11 cellular contexts compared by ENCODE assay signal in the genomic region with DNA sequence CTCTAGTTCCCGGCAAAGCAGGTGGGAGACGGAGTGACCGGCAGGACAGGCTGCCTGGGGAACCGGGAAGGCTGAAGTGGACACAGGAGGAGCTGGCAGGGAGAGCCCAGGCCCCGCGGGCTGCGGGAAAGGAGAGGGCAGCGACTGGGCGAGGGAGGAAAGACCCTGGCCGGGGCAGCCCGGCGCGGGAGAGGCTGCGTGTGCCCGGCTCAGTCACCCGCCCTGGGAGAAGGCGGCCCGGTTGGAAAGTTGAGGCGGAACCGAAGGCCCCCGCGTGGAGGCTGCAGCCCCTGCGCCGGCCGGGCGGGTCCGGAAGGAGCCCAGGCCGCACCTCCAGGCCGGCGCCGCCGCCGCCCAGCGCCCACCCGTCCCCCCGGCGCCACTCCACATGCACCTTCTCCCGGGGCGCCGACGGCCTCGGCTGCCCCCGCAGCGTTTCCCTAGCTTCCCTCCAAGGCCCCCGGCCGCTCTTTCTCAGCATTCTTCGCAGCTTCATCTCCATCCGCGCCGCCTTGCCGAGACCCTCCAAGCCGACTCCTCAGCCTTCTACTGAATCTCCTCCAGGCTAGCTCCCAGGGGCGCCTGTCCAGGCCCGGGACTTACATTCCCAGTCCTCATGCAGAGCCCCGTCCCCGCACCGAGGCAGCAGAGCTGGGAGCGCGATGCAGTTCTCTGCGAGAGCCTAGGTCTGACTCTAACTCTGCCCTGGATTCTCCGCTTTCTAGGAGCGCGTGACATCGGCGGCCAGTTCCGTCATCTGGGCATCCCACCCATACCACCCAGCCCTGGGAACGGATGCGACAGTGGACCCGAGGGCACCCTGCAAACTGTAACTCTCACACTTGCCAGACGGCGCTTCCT.
DNase-seq lines count a peak whose midpoint lies in the region; ATAC-seq, FAIRE-seq and TF ChIP-seq lines count a peak whose summit lies in the region.
"Had no signal": no experiment of that assay in that cellular context is flagged by ENCODE, and none has a peak within 500 bp of the region (broad histone marks: within the 10 kb centered on the region; RNA-seq: fewer than 3 reads in every experiment).

No MANE protein-coding gene starts in this region.

- H3K9me2 ChIP-seq in PC-9 (ENCODE audit: insufficient read depth): no peaks in the 10 kb centered on the region

- no peak overlapping the region for H3K4me2 ChIP-seq in PC-9

- peak overlapping the region; percentile 47 for H3K9ac ChIP-seq in HUES6 (ENCODE audit: low read length)
- no peak overlapping the region for H3K9ac ChIP-seq in kidney (ENCODE audit: low read length in 2 of 2)

- H3K79me2 ChIP-seq in PC-9 (ENCODE audit: low read depth): no peaks in the 10 kb centered on the region

- no peak for FAIRE-seq in kidney (lab: Jason Lieb, UNC)
- FAIRE-seq: colon had no signal

- no TSS peak for BruUV-seq in PC-9 (replicated peaks; lab: Mats Ljungman, UMichigan)

- CTCF ChIA-PET in PC-9 (lab: Charles Lee): no interaction called here

- intact Hi-C loops in kidney (cut with DNase I) (no loop called here), PC-9 (cut with micrococcal nuclease; ENCODE audit: unreplicated experiment) (no loop called here)

- H2AFZ ChIP-seq in PC-9: no peak overlapping the region

- TF ChIP-seq CTCF in cardiac fibroblast (IDR thresholded peaks at IDR 0.05; ENCODE audit: low read depth, low read length) (no peak), kidney (IDR thresholded peaks at IDR 0.05; ENCODE audit: borderline replicate concordance, extremely low read depth, insufficient read depth) (no peak), PC-9 (conservative IDR thresholded peaks at IDR 0.05) (no peak)

- H3F3A ChIP-seq in PC-9 (ENCODE audit: insufficient read depth, low read depth): no peaks in the 10 kb centered on the region

- no peaks in the 10 kb centered on the region for H3K36me3 ChIP-seq in HUES6 (ENCODE audit: control insufficient read depth, insufficient read depth, low read length)
- H3K36me3 ChIP-seq in kidney (ENCODE audit: control insufficient read depth in 1 of 2, insufficient read depth in 2 of 2, low read length in 2 of 2): no peaks in the 10 kb centered on the region
- no peaks in the 10 kb centered on the region for H3K36me3 ChIP-seq in PC-9 (ENCODE audit: low read depth)

- H3K27ac ChIP-seq in HUES6 (ENCODE audit: low read depth, low read length): no peak overlapping the region
- no peak overlapping the region for H3K27ac ChIP-seq in kidney (ENCODE audit: low read depth in 2 of 2, low read length in 2 of 2)
- peak overlapping the region in 4 of 21 experiments; percentile 29 to 64 (median 46) for H3K27ac ChIP-seq in skin epidermis
- H3K27ac ChIP-seq in PC-9: no peak overlapping the region

- H3K4me1 ChIP-seq in HUES6 (ENCODE audit: control insufficient read depth, insufficient read depth, low read length): peaks cover 26% of the 10 kb centered on the region
- H3K4me1 ChIP-seq in kidney (ENCODE audit: control insufficient read depth in 1 of 2, insufficient read depth in 1 of 2, low read depth in 1 of 2, low read length in 2 of 2): peaks cover 0 to 13% of the 10 kb centered on the region in 2 donors
- H3K4me1 ChIP-seq in PC-9 (replicated peaks; ENCODE audit: insufficient read depth): no peaks in the 10 kb centered on the region

- POLR2A ChIA-PET in PC-9 (lab: Charles Lee; ENCODE audit: unreplicated experiment): no interaction called here

- DNase-seq in cardiac fibroblast (ENCODE audit: low read depth in 2 of 2) (no peak), kidney (peak; percentile 82), PC-9 (no peak), KG1 (lab: John Stamatoyannopoulos, UW) (no peak), kidney glomerular epithelial cell (lab: John Stamatoyannopoulos, UW) (no peak)
- DNase-seq: HFFc6, NCI-H1105 had no signal

- H3K27me3 ChIP-seq in HUES6 (ENCODE audit: control insufficient read depth, insufficient read depth, low read length) (peaks cover 69% of the 10 kb centered on the region), PC-9 (ENCODE audit: insufficient read depth, low read depth) (peaks cover under 1% of the 10 kb centered on the region; the same call in 1 of the 2 replicates)

- ATAC-seq in HG02884 (IDR thresholded peaks at IDR 0.05; ENCODE audit: unreplicated experiment): no peak

- H3K4me3 ChIP-seq in HUES6 (ENCODE audit: low read depth, low read length) (peak overlapping the region; percentile 42), cardiac fibroblast (replicated peaks in 1 of 2; ENCODE audit: low read depth in 2 of 2, low read length in 2 of 2) (peak overlapping the region; percentile 24 to 30), kidney (ENCODE audit: low read length in 2 of 2) (no peak overlapping the region), skin epidermis (peak overlapping the region in 4 of 7 experiments; percentile 6 to 31 (median 23)), PC-9 (no peak overlapping the region)

- H4K20me1 ChIP-seq in PC-9 (ENCODE audit: insufficient read depth): no peaks in the 10 kb centered on the region

- no peaks in the 10 kb centered on the region for H3K9me3 ChIP-seq in HUES6 (ENCODE audit: control insufficient read depth, insufficient read depth, low read depth, low read length)
- no peaks in the 10 kb centered on the region for H3K9me3 ChIP-seq in kidney (ENCODE audit: control insufficient read depth in 1 of 2, low read length in 2 of 2)
- H3K9me3 ChIP-seq in PC-9 (ENCODE audit: insufficient read depth, low read depth): no peaks in the 10 kb centered on the region

Comparison
In these comparisons a context has a peak if more than half of its experiments do, and no peak if none do; other contexts are left out.
1. H3K4me3 ChIP-seq: peak in HUES6 (single experiment), cardiac fibroblast (2 of 2) and skin epidermis (4 of 7); none in kidney (0 of 2) and PC-9 (single experiment).